ENCODE assay signal across 13 cellular contexts in genomic region chr21:43209575-43210453, GRCh38. TPM values are rescaled to one million over a fixed set of nuclear protein-coding genes. Genes with fewer than 3 reads are reported as not detected.
DNase-seq lines count a peak whose midpoint lies in the region; ATAC-seq and TF ChIP-seq lines count a peak whose summit lies in the region.
"Had no signal": no experiment of that assay in that cellular context is flagged by ENCODE, and none has a peak within 500 bp of the region (broad histone marks: within the 10 kb centered on the region; RNA-seq: fewer than 3 reads in every experiment).

No MANE protein-coding gene starts in this region.

- no peak for TF ChIP-seq EP300 in upper lobe of left lung (IDR thresholded peaks at IDR 0.05)

- no peaks in the 10 kb centered on the region for H3K4me1 Mint-ChIP-seq in activated T-cell treated with anti-CD3 and anti-CD28 coated beads, Interleukin-2, amount 50 U/mL, for 24 hours (ENCODE audit: low read depth)

- TF ChIP-seq POLR2A in adrenal gland (IDR thresholded peaks at IDR 0.05), result peak; percentile 33 to 54
- no peak for TF ChIP-seq POLR2A in upper lobe of left lung (IDR thresholded peaks at IDR 0.05)

- no peak overlapping the region for H3K27ac Mint-ChIP-seq in activated T-cell treated with anti-CD3 and anti-CD28 coated beads, Interleukin-2, amount 50 U/mL, for 24 hours

- TF ChIP-seq CTCF in adrenal gland (IDR thresholded peaks at IDR 0.05) (no peak), upper lobe of left lung (IDR thresholded peaks at IDR 0.05) (no peak)

- H3K27ac ChIP-seq in adrenal gland (peak overlapping the region; percentile 18 to 94 (median 61)), upper lobe of left lung (no peak overlapping the region)
- H3K27ac ChIP-seq: thoracic aorta had no signal

- intact Hi-C loops in adrenal gland (cut with DNase I), result no loop called here

- no peaks in the 10 kb centered on the region for H3K9me3 Mint-ChIP-seq in activated T-cell treated with anti-CD3 and anti-CD28 coated beads, Interleukin-2, amount 50 U/mL, for 24 hours

- ATAC-seq in upper lobe of left lung (ENCODE audit: low FRiP score in 2 of 2), result peak; percentile 5 to 66
- ATAC-seq in HG02970 (IDR thresholded peaks at IDR 0.05; ENCODE audit: low FRiP score, unreplicated experiment), result no peak
- no peak for ATAC-seq in HG03139 (IDR thresholded peaks at IDR 0.05; ENCODE audit: unreplicated experiment)

- H3K4me1 ChIP-seq in adrenal gland (replicated peaks in 1 of 2) (peaks cover 0 to 18% of the 10 kb centered on the region in 2 donors), upper lobe of left lung (peaks cover 10 to 13% (median 11%) of the 10 kb centered on the region in 4 donors)

- H3K9me3 ChIP-seq in adrenal gland (replicated peaks in 1 of 3) (no peaks in the 10 kb centered on the region), upper lobe of left lung (no peaks in the 10 kb centered on the region)
- H3K9me3 ChIP-seq: thoracic aorta had no signal

- H3K36me3 Mint-ChIP-seq in activated T-cell treated with anti-CD3 and anti-CD28 coated beads, Interleukin-2, amount 50 U/mL, for 24 hours (ENCODE audit: low read depth), result no peaks in the 10 kb centered on the region

- H3K27me3 Mint-ChIP-seq in activated T-cell treated with anti-CD3 and anti-CD28 coated beads, Interleukin-2, amount 50 U/mL, for 24 hours, result peaks cover 22% of the 10 kb centered on the region

- H3K27me3 ChIP-seq in adrenal gland (no peaks in the 10 kb centered on the region), upper lobe of left lung (no peaks in the 10 kb centered on the region)

- H3K36me3 ChIP-seq in adrenal gland (replicated peaks in 1 of 2), result no peaks in the 10 kb centered on the region
- no peaks in the 10 kb centered on the region for H3K36me3 ChIP-seq in upper lobe of left lung
- H3K36me3 ChIP-seq: thoracic aorta had no signal

- DNase-seq in activated T-cell treated with anti-CD3 and anti-CD28 coated beads, Interleukin-2, amount 50 U/mL, for 24 hours, result peak; percentile 22
- no peak for DNase-seq in activated T-cell treated with anti-CD3 and anti-CD28 coated beads for 4 hours
- DNase-seq in adrenal gland, result peak; percentile 83 to 97 (median 94)
- peak; percentile 29 for DNase-seq in iris pigment epithelial cell (ENCODE audit: low read depth)
- peak; percentile 12 to 70 for DNase-seq in upper lobe of left lung
- no peak for DNase-seq in NCI-H2029 treated with DMSO at 0.1 percent for 48 hours (lab: John Stamatoyannopoulos, UW)
- DNase-seq: Karpas-422, NCI-H524 treated with DMSO at 0.1 percent for 48 hours, T-helper 2 cell had no signal

- 58 to 72% (median 64%) methylated on average over 16 to 36 of the region's 36 CpGs for WGBS in adrenal gland, 4 donors
- 94 to 95% methylated on average over 26 to 32 of the region's 36 CpGs for WGBS in upper lobe of left lung, 2 donors

- H3K4me3 ChIP-seq in adrenal gland (no peak overlapping the region), upper lobe of left lung (no peak overlapping the region)
- H3K4me3 ChIP-seq: thoracic aorta had no signal

- H3K4me3 Mint-ChIP-seq in activated T-cell treated with anti-CD3 and anti-CD28 coated beads, Interleukin-2, amount 50 U/mL, for 24 hours, result no peak overlapping the region

RNA-seq across cellular contexts. Expression of gene CRYAA, which starts 41.0 kb away (rescaled TPM):
- total RNA-seq in adrenal gland (not detected), upper lobe of left lung (not detected)
- not detected for polyA plus RNA-seq in adrenal gland
- total RNA-seq: cerebellum, thoracic aorta had no signal

Comparison
In these comparisons a context has a peak if more than half of its experiments do, and no peak if none do; other contexts are left out.
1. DNase-seq: peak in activated T-cell treated with anti-CD3 and anti-CD28 coated beads, Interleukin-2, amount 50 U/mL, for 24 hours (single experiment), adrenal gland (7 of 7), iris pigment epithelial cell (single experiment) and upper lobe of left lung (2 of 2); none in activated T-cell treated with anti-CD3 and anti-CD28 coated beads for 4 hours (single experiment) and NCI-H2029 treated with DMSO at 0.1 percent for 48 hours (single experiment).
2. H3K27ac ChIP-seq: peak in adrenal gland (5 of 5); none in upper lobe of left lung (0 of 4).
3. POLR2A ChIP-seq: peak in adrenal gland (2 of 2); none in upper lobe of left lung (0 of 4).
4. ATAC-seq: peak in upper lobe of left lung (2 of 2); none in HG02970 (single experiment) and HG03139 (single experiment).